ENCODE assay signal across 28 cellular contexts in the genomic region with DNA sequence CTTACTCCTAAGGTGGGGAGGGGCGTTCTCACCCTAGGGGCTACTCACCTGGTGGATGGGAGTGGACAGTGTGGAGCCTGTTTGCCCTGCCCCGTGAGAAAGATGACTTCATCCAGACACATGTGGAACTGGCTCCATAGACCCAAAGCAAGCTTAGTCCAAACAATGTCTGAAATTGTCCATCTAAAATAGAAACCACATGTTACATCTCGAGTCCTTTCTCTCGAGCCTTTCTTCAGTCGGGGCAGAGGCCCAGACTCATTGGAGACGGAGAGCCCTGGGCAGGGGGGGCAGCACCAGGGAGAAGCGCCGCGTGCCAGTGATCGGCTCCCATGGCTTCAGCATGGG. TPM values are rescaled to one million over a fixed set of nuclear protein-coding genes. Genes with fewer than 3 reads are reported as not detected.
DNase-seq lines count a peak whose midpoint lies in the region; ATAC-seq and TF ChIP-seq lines count a peak whose summit lies in the region.
"Had no signal": no experiment of that assay in that cellular context is flagged by ENCODE, and none has a peak within 500 bp of the region (broad histone marks: within the 10 kb centered on the region; RNA-seq: fewer than 3 reads in every experiment).

No MANE protein-coding gene starts in this region.

- no peak overlapping the region for H3K4me3 Mint-ChIP-seq in T-helper 1 cell treated with Interleukin-12 subunit alpha and Interleukin-12 subunit beta and Interleukin-4 antibody, amounts not matched to agents 30 μg/mL and 1 μg/mL, for 36 hours

- H3K36me3 ChIP-seq in esophagus squamous epithelium = peaks cover 16 to 74% (median 28%) of the 10 kb centered on the region in 3 donors
- H3K36me3 ChIP-seq: neural progenitor cell had no signal

- ATAC-seq in HG03095 (IDR thresholded peaks at IDR 0.05; ENCODE audit: unreplicated experiment) = no peak
- ATAC-seq: HCT116, heart left ventricle, mucosa of descending colon, sciatic nerve had no signal

- no peaks in the 10 kb centered on the region for H3K27me3 Mint-ChIP-seq in T-helper 1 cell treated with Interleukin-12 subunit alpha and Interleukin-12 subunit beta and Interleukin-4 antibody, amounts not matched to agents 30 μg/mL and 1 μg/mL, for 36 hours (ENCODE audit: low read depth)

- in situ Hi-C loops in G401 (cut with HindIII; ENCODE audit: low sequenced_read_pairs) = no loop called here

- CTCF ChIA-PET in RWPE1 (lab: Yijun Ruan, JAX) = interaction anchor here (0.6 kb wide), 1 partner anchor 11 kb away, joined by 3 read pairs; no protein-coding TSS in a partner anchor

- POLR2A ChIA-PET in RWPE1 (lab: Yijun Ruan, JAX; ENCODE audit: low non-redundant PET) = no interaction called here

- peaks cover 11% of the 10 kb centered on the region for H3K36me3 Mint-ChIP-seq in T-helper 1 cell treated with Interleukin-12 subunit alpha and Interleukin-12 subunit beta and Interleukin-4 antibody, amounts not matched to agents 30 μg/mL and 1 μg/mL, for 36 hours (ENCODE audit: low read depth)

- H3K27me3 ChIP-seq in esophagus squamous epithelium = no peaks in the 10 kb centered on the region
- H3K27me3 ChIP-seq: heart left ventricle, neural progenitor cell, tibial nerve had no signal

- H3K9me3 ChIP-seq in esophagus squamous epithelium = no peaks in the 10 kb centered on the region
- H3K9me3 ChIP-seq: heart left ventricle, mucosa of descending colon, SK-N-SH, tibial nerve had no signal

- DNase-seq in T-helper 1 cell (no peak), AG10803 (ENCODE audit: low read depth) (peak; percentile 16), RWPE1 (ENCODE audit: low spot score) (no peak), fibroblast of peridontal ligament (ENCODE audit: extremely low read depth) (peak; percentile 47), G401 (ENCODE audit: low spot score) (no peak), esophagus squamous epithelium (lab: John Stamatoyannopoulos, UW) (no peak)
- DNase-seq: activated CD4-positive, alpha-beta T cell treated with anti-CD3 and anti-CD28 coated beads for 48 hours; activated gamma-delta T cell; effector CD4-positive, alpha-beta T cell; EL; KG1; kidney glomerular epithelial cell; mucosa of descending colon; NCI-H1436 treated with DMSO at 0.1 percent for 48 hours; NCI-H2107; NCI-H446; NCI-H82; SK-N-SH had no signal

- H3K9me3 Mint-ChIP-seq in T-helper 1 cell treated with Interleukin-12 subunit alpha and Interleukin-12 subunit beta and Interleukin-4 antibody, amounts not matched to agents 30 μg/mL and 1 μg/mL, for 36 hours = no peaks in the 10 kb centered on the region

- H3K4me1 Mint-ChIP-seq in T-helper 1 cell treated with Interleukin-12 subunit alpha and Interleukin-12 subunit beta and Interleukin-4 antibody, amounts not matched to agents 30 μg/mL and 1 μg/mL, for 36 hours (ENCODE audit: low read depth) = peaks cover 24% of the 10 kb centered on the region

- no peak for TF ChIP-seq POLR2A in esophagus squamous epithelium (IDR thresholded peaks at IDR 0.05)

- TF ChIP-seq CTCF in AG10803 (conservative IDR thresholded peaks at IDR 0.05; ENCODE audit: low read length) = no peak
- no peak for TF ChIP-seq CTCF in RWPE1 (conservative IDR thresholded peaks at IDR 0.05; ENCODE audit: low read depth)
- TF ChIP-seq CTCF in esophagus squamous epithelium (IDR thresholded peaks at IDR 0.05) = no peak

- 74% methylated on average over 7 of the region's 10 CpGs; no CpG with 5 or more reads in 1 of the 2 donors for WGBS in esophagus squamous epithelium, 2 donors

- H3K27ac Mint-ChIP-seq in T-helper 1 cell treated with Interleukin-12 subunit alpha and Interleukin-12 subunit beta and Interleukin-4 antibody, amounts not matched to agents 30 μg/mL and 1 μg/mL, for 36 hours = peak overlapping the region; percentile 72
- H3K27ac Mint-ChIP-seq: neural progenitor cell had no signal

- H3K4me3 ChIP-seq in AG10803 (ENCODE audit: low read length) = no peak overlapping the region
- H3K4me3 ChIP-seq in esophagus squamous epithelium = no peak overlapping the region
- H3K4me3 ChIP-seq: heart left ventricle, lung, mucosa of descending colon, neural progenitor cell, tibial nerve had no signal

- peaks cover 12 to 28% (median 18%) of the 10 kb centered on the region in 3 donors for H3K4me1 ChIP-seq in esophagus squamous epithelium

- intact Hi-C loops in esophagus squamous epithelium (cut with DNase I) = no loop called here

- peak overlapping the region; percentile 31 for H3K27ac ChIP-seq in RWPE1
- no peak overlapping the region for H3K27ac ChIP-seq in esophagus squamous epithelium
- H3K27ac ChIP-seq: 22Rv1, epithelial cell of prostate, heart left ventricle, neural progenitor cell, tibial nerve had no signal

RNA-seq across cellular contexts. Expression of a gene that starts 4.3 kb away (rescaled TPM):
- 207 and 294 TPM in 2 replicates for total RNA-seq in G401 (2014; rRNA removed; shearing (Covaris generic))
- 100 to 1,000 TPM; 149 to 282 (median 201) TPM for total RNA-seq in esophagus squamous epithelium

RNA-seq across cellular contexts. Expression of a gene that starts 33.2 kb away (rescaled TPM):
- total RNA-seq in G401 (2014; rRNA removed; shearing (Covaris generic)) = 18.3 and 19.5 TPM in 2 replicates
- 10 to 100 TPM in 2 of 4 donors, 1 to 10 TPM in 2; 3.4 to 11.4 (median 8.4) TPM for total RNA-seq in esophagus squamous epithelium

RNA-seq across cellular contexts. Expression of a gene that starts 38.3 kb away (rescaled TPM):
- total RNA-seq in G401 (2014; rRNA removed; shearing (Covaris generic)) = 220 and 224 TPM in 2 replicates
- total RNA-seq in esophagus squamous epithelium = 10 to 100 TPM; 66.6 to 93.7 (median 71.3) TPM

RNA-seq across cellular contexts. Expression of a gene that starts 43.7 kb away (rescaled TPM):
- total RNA-seq in G401 (2014; rRNA removed; shearing (Covaris generic)) = 14.3 and 25.3 TPM in 2 replicates
- 10 to 100 TPM in 2 of 4 donors, 1 to 10 TPM in 2; 4.7 to 14.2 (median 8.4) TPM for total RNA-seq in esophagus squamous epithelium

Comparison
In these comparisons a context has a peak if more than half of its experiments do, and no peak if none do; other contexts are left out.
1. DNase-seq: peak in AG10803 (single experiment) and fibroblast of peridontal ligament (single experiment); none in T-helper 1 cell (0 of 5), RWPE1 (single experiment), G401 (single experiment) and esophagus squamous epithelium (single experiment).